Comparison of ENCODE assay signal across 10 cellular contexts in genomic region chr20:64161595-64162238, GRCh38. TPM values are rescaled to one million over a fixed set of nuclear protein-coding genes. Genes with fewer than 3 reads are reported as not detected.
DNase-seq lines count a peak whose midpoint lies in the region; ATAC-seq and TF ChIP-seq lines count a peak whose summit lies in the region.
"Had no signal": no experiment of that assay in that cellular context is flagged by ENCODE, and none has a peak within 500 bp of the region (broad histone marks: within the 10 kb centered on the region; RNA-seq: fewer than 3 reads in every experiment).

No MANE protein-coding gene starts in this region.

- POLR2A ChIA-PET in HEK293T (lab: Yijun Ruan, JAX) = no interaction called here

- no peaks in the 10 kb centered on the region for H3K36me3 ChIP-seq in heart left ventricle

- H3K27ac ChIP-seq in heart left ventricle = no peak overlapping the region
- H3K27ac ChIP-seq: skin epidermis had no signal

- H3K9me3 ChIP-seq in heart left ventricle = no peaks in the 10 kb centered on the region

- intact Hi-C loops in heart left ventricle (cut with DNase I) = no loop called here

- TF ChIP-seq POLR2A in heart left ventricle (IDR thresholded peaks at IDR 0.05) = no peak

- DNase-seq in ACHN (peak; percentile 52), HEK293T (ENCODE audit: extremely low spot score) (peak; percentile 78), heart left ventricle (peak; percentile 30 to 65 (median 52)), GF-D8 (lab: John Stamatoyannopoulos, UW) (no peak)
- peak; percentile 13 to 36 for DNase-seq in activated CD4-positive, alpha-beta T cell treated with anti-CD3 and anti-CD28 coated beads, Interleukin-2, amount 50 U/mL, for 48 hours
- peak; percentile 40 for DNase-seq in stimulated activated CD4-positive, alpha-beta T cell treated with anti-CD3 and anti-CD28 coated beads, Interleukin-15, amount 100 ng/mL, for 24 hours

- CTCF ChIA-PET in HEK293T (lab: Yijun Ruan, JAX) = no interaction called here

- TF ChIP-seq CTCF in heart left ventricle (IDR thresholded peaks at IDR 0.05) = no peak

- peaks cover 15 to 88% (median 52%) of the 10 kb centered on the region in 9 donors for H3K27me3 ChIP-seq in heart left ventricle

- ATAC-seq in heart left ventricle = peak; percentile 55 to 90 (median 79)
- ATAC-seq in GM18511 (IDR thresholded peaks at IDR 0.05; ENCODE audit: unreplicated experiment) = no peak
- ATAC-seq in GM21423 (IDR thresholded peaks at IDR 0.05; ENCODE audit: unreplicated experiment) = no peak

- no peak overlapping the region for H3K4me3 ChIP-seq in heart left ventricle
- H3K4me3 ChIP-seq: skin epidermis had no signal

- WGBS in heart left ventricle, 4 donors = 12 to 16% (median 14%) methylated on average over 24 to 29 of the region's 29 CpGs

- in situ Hi-C loops in ACHN (cut with HindIII; ENCODE audit: low pct_ligation_motif_present, low pct_unique_long_range_greater_than_20kb, low sequenced_read_pairs) = no loop called here

- H3K4me1 ChIP-seq in heart left ventricle = peaks cover 0 to 4% (median 0%) of the 10 kb centered on the region in 12 donors

TF ChIP-seq in HEK293T, 16 proteins besides CTCF, POLR2A, EP300 and RAD21:
- TF ChIP-seq FOXA1 (IDR thresholded peaks at IDR 0.05) (no peak), SUZ12 (IDR thresholded peaks at IDR 0.05) (no peak), HDGF (IDR thresholded peaks at IDR 0.05; ENCODE audit: borderline replicate concordance) (no peak), NFRKB (IDR thresholded peaks at IDR 0.05) (no peak), SP1 (IDR thresholded peaks at IDR 0.05) (no peak), CTBP1 (IDR thresholded peaks at IDR 0.05; ENCODE audit: borderline replicate concordance) (no peak), ELF4 (IDR thresholded peaks at IDR 0.05) (no peak)

RNA-seq across cellular contexts. Expression of gene MYT1, which starts 2.5 kb away (rescaled TPM):
- under 1 TPM in 5 of 9 donors, not detected in 4; 0.07 to 0.23 (median 0.09) TPM for total RNA-seq in heart left ventricle
- under 1 TPM in 1 of 2 donors, not detected in 1; 0.11 TPM for polyA plus RNA-seq in heart left ventricle
- total RNA-seq: activated CD8-positive, alpha-beta memory T cell treated with anti-CD3 and anti-CD28 coated beads for 36 hours had no signal

RNA-seq across cellular contexts. Expression of gene NPBWR2, which starts 54.4 kb away (rescaled TPM):
- not detected for total RNA-seq in heart left ventricle
- not detected for polyA plus RNA-seq in heart left ventricle
- total RNA-seq: activated CD8-positive, alpha-beta memory T cell treated with anti-CD3 and anti-CD28 coated beads for 36 hours had no signal

Comparison
In these comparisons a context has a peak if more than half of its experiments do, and no peak if none do; other contexts are left out.
1. ATAC-seq: peak in heart left ventricle (4 of 4); none in GM18511 (single experiment) and GM21423 (single experiment).